In the genomic region with DNA sequence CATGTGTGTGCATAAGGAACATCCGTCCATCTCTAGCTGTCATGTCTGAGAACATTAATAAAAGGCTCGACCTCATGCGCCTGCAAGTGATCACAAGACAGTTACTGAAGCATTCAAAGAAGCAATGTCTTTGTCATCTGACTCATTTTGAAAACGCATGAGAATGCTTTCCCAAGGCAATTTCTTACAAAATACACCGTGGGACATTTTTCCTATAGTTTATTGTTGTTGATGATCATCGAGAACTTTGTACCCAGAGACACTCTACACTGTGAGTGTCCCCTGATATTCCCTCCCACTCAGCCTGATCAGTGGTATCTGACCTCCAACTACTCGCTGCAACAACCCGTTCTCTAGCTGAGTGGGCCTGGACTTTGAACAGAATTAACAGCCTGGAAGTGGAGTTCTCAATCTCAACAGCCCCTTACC, we compare ENCODE assay signal across 12 cellular contexts.
A peak's percentile ranks its signal among the peaks of the same experiment; 100 is the strongest.
DNase-seq lines count a peak whose midpoint lies in the region; ATAC-seq, FAIRE-seq and TF ChIP-seq lines count a peak whose summit lies in the region.
"Had no signal": no experiment of that assay in that cellular context is flagged by ENCODE, and none has a peak within 500 bp of the region (broad histone marks: within the 10 kb centered on the region; RNA-seq: fewer than 3 reads in every experiment).

No MANE protein-coding gene starts in this region.

- H3K27me3 Mint-ChIP-seq in HFFc6 (ENCODE audit: insufficient read depth): peaks cover 1% of the 10 kb centered on the region
- H3K27me3 Mint-ChIP-seq in CD8-positive, alpha-beta T cell (ENCODE audit: low read depth): no peaks in the 10 kb centered on the region

- ATAC-seq in left lobe of liver: peak; percentile 73
- ATAC-seq in CD8-positive, alpha-beta T cell: no peak
- ATAC-seq in GM18867 (IDR thresholded peaks at IDR 0.05; ENCODE audit: unreplicated experiment): no peak

- peak overlapping the region; percentile 96 for H3K27ac Mint-ChIP-seq in HFFc6
- H3K27ac Mint-ChIP-seq in CD8-positive, alpha-beta T cell: no peak overlapping the region

- TF ChIP-seq CTCF in HFFc6 (IDR thresholded peaks at IDR 0.05): no peak
- no peak for TF ChIP-seq CTCF in brain microvascular endothelial cell (IDR thresholded peaks at IDR 0.05; ENCODE audit: low read depth, low read length, missing control alignments)
- no peak for TF ChIP-seq CTCF in CD8-positive, alpha-beta T cell (IDR thresholded peaks at IDR 0.05)
- no peak for TF ChIP-seq CTCF in vagina (IDR thresholded peaks at IDR 0.05)

- H3K4me1 Mint-ChIP-seq in HFFc6 (ENCODE audit: low read depth): peaks cover 70% of the 10 kb centered on the region
- H3K4me1 Mint-ChIP-seq in CD8-positive, alpha-beta T cell (ENCODE audit: low read depth): peaks cover 14% of the 10 kb centered on the region

- H3K9me3 ChIP-seq in small intestine (ENCODE audit: control insufficient read depth, low read depth) (no peaks in the 10 kb centered on the region), vagina (no peaks in the 10 kb centered on the region)
- H3K9me3 ChIP-seq in CD8-positive, alpha-beta T cell (ENCODE audit: low read length): no peaks in the 10 kb centered on the region

- POLR2A ChIA-PET in CD8-positive, alpha-beta T cell (lab: Charles Lee): no interaction called here

- peak overlapping the region; percentile 46 for H3K4me3 Mint-ChIP-seq in HFFc6
- no peak overlapping the region for H3K4me3 Mint-ChIP-seq in CD8-positive, alpha-beta T cell

- CTCF ChIA-PET in CD8-positive, alpha-beta T cell (lab: Charles Lee): interaction anchor here (1.0 kb wide), 1 partner anchor 10 kb away, joined by 3 read pairs; no protein-coding TSS in a partner anchor

- no peak for TF ChIP-seq POLR2A in vagina (IDR thresholded peaks at IDR 0.05)

- intact Hi-C loops in CD8-positive, alpha-beta T cell (cut with DNase I, micrococcal nuclease): no loop called here
- intact Hi-C loops in vagina (cut with DNase I): no loop called here

- H3K27me3 ChIP-seq in brain microvascular endothelial cell (replicated peaks): no peaks in the 10 kb centered on the region
- no peaks in the 10 kb centered on the region for H3K27me3 ChIP-seq in small intestine (ENCODE audit: control insufficient read depth in 2 of 2, insufficient read depth in 2 of 2, low read length in 2 of 2)
- no peaks in the 10 kb centered on the region for H3K27me3 ChIP-seq in CD8-positive, alpha-beta T cell (ENCODE audit: insufficient read depth, low read length)
- H3K27me3 ChIP-seq in vagina: no peaks in the 10 kb centered on the region

- no peak for FAIRE-seq in small intestine (lab: Jason Lieb, UNC)
- FAIRE-seq: D721Med, GM19239 had no signal

- H3K9me3 Mint-ChIP-seq in HFFc6: no peaks in the 10 kb centered on the region
- H3K9me3 Mint-ChIP-seq in CD8-positive, alpha-beta T cell: no peaks in the 10 kb centered on the region

- H3K4me1 ChIP-seq in small intestine (ENCODE audit: control insufficient read depth in 2 of 2, insufficient read depth in 1 of 2, low read depth in 1 of 2, low read length in 1 of 2) (peaks cover 0 to 27% of the 10 kb centered on the region in 2 donors), vagina (peaks cover 9% of the 10 kb centered on the region)
- H3K4me1 ChIP-seq in CD8-positive, alpha-beta T cell (ENCODE audit: insufficient read depth, low read length): no peaks in the 10 kb centered on the region

- H3K4me3 ChIP-seq in brain microvascular endothelial cell (ENCODE audit: low read depth, low read length) (no peak overlapping the region), small intestine (ENCODE audit: low read depth in 1 of 2, low read length in 2 of 2) (no peak overlapping the region), vagina (no peak overlapping the region)
- no peak overlapping the region for H3K4me3 ChIP-seq in CD8-positive, alpha-beta T cell (ENCODE audit: low read depth, low read length)
- H3K4me3 ChIP-seq: lung had no signal

- peak; percentile 40 for DNase-seq in HFFc6
- DNase-seq in brain microvascular endothelial cell: peak; percentile 58
- DNase-seq in left lobe of liver (ENCODE audit: low spot score): no peak
- peak; percentile 65 for DNase-seq in small intestine
- no peak for DNase-seq in CD8-positive, alpha-beta T cell
- no peak for DNase-seq in vagina (ENCODE audit: extremely low spot score in 2 of 2)
- DNase-seq in OCI-M1 (lab: John Stamatoyannopoulos, UW): no peak
- DNase-seq: activated CD4-positive, alpha-beta T cell treated with anti-CD3 and anti-CD28 coated beads for 1 hour had no signal

- 20 to 53% (median 38%) methylated on average over 8 of the region's 8 CpGs for WGBS in small intestine, 3 donors

- H3K27ac ChIP-seq in brain microvascular endothelial cell: peak overlapping the region; percentile 92
- H3K27ac ChIP-seq in small intestine (ENCODE audit: low read depth in 1 of 2, low read length in 1 of 2): peak overlapping the region; percentile 62
- H3K27ac ChIP-seq in CD8-positive, alpha-beta T cell (ENCODE audit: low read depth, low read length): no peak overlapping the region
- no peak overlapping the region for H3K27ac ChIP-seq in vagina

- no peaks in the 10 kb centered on the region for H3K36me3 ChIP-seq in brain microvascular endothelial cell (replicated peaks)
- no peaks in the 10 kb centered on the region for H3K36me3 ChIP-seq in small intestine (ENCODE audit: control insufficient read depth in 2 of 2, insufficient read depth in 2 of 2, low read length in 2 of 2)
- H3K36me3 ChIP-seq in CD8-positive, alpha-beta T cell (ENCODE audit: insufficient read depth, low read length): no peaks in the 10 kb centered on the region
- H3K36me3 ChIP-seq in vagina: no peaks in the 10 kb centered on the region

- peaks cover 17% of the 10 kb centered on the region for H3K36me3 Mint-ChIP-seq in HFFc6 (ENCODE audit: low read depth)
- peaks cover 11% of the 10 kb centered on the region for H3K36me3 Mint-ChIP-seq in CD8-positive, alpha-beta T cell

- in situ Hi-C loops in brain microvascular endothelial cell (cut with HindIII; ENCODE audit: low pct_ligation_motif_present, low sequenced_read_pairs): no loop called here

Comparison
In these comparisons a context has a peak if more than half of its experiments do, and no peak if none do; other contexts are left out.
1. DNase-seq: peak in HFFc6 (single experiment), brain microvascular endothelial cell (single experiment) and small intestine (single experiment); none in left lobe of liver (single experiment), CD8-positive, alpha-beta T cell (0 of 7), vagina (0 of 2) and OCI-M1 (single experiment).
2. H3K27ac ChIP-seq: peak in brain microvascular endothelial cell (single experiment) and small intestine (2 of 2); none in CD8-positive, alpha-beta T cell (single experiment) and vagina (single experiment).